Comparison of ENCODE assay signal across 7 cellular contexts in the genomic region with DNA sequence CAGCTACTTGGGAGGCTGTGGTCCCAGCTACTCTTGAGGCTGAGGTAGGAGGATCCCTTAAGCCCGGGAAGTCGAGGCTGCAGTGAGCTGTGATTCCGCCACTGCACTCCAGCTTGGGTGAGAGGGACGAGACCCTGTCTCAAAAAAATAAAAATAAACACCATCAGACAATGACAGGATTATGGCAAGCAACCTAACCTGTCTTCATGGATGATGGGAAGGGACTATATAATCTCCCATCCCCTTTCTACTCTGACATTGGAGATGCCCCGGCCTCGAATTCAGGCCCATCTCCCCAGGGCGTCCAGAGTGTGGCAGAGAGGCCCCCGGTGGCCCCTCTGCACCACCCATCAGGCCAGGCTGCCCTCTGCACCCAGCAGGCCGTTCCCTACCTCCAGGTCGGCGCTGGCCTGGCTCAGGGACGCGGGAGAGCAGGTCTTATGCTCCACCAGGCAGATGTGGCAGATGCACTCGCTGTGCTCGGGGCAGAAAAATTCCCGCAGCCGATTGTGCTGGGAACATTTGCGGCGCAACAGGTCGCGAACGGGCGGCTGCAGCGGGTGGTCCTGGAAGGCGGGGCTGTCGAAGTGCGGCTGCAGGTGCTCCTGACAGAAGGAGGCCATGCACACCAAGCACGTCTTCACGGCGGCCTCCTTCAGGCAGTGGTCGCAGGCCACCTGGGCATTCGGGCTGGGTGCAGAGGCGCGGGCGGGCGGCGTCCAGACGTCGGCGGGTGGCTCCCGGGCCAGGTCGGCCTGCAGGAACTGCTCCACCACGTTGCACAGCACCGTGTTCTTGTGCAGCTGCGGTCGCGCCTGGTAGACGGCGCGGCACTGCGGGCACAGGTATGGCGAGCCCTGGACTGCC. TPM values are rescaled to one million over a fixed set of nuclear protein-coding genes. Genes with fewer than 3 reads are reported as not detected.
DNase-seq lines count a peak whose midpoint lies in the region; ATAC-seq, FAIRE-seq and TF ChIP-seq lines count a peak whose summit lies in the region.

No MANE protein-coding gene starts in this region.

- peak; percentile 47 for ATAC-seq in GM18498 (IDR thresholded peaks at IDR 0.05; ENCODE audit: unreplicated experiment)
- peak; percentile 40 for ATAC-seq in GM21717 (IDR thresholded peaks at IDR 0.05; ENCODE audit: unreplicated experiment)
- ATAC-seq in activated T-cell treated with anti-CD3 and anti-CD28 coated beads, Interleukin-2, amount 50 U/mL, for 72 hours (replicated peaks in 1 of 2), result peak; percentile 32 to 47

- no peak for FAIRE-seq in GM19239 (lab: Jason Lieb, UNC)

- TF ChIP-seq CTCF in cardiac muscle cell (IDR thresholded peaks at IDR 0.05; ENCODE audit: low read depth, low read length) (no peak), prostate gland (IDR thresholded peaks at IDR 0.05) (no peak)

- H3K4me3 Mint-ChIP-seq in activated T-cell treated with anti-CD3 and anti-CD28 coated beads, Interleukin-2, amount 50 U/mL, for 72 hours, result peak overlapping the region; percentile 92 to 93

- no peak for TF ChIP-seq POLR2A in prostate gland (IDR thresholded peaks at IDR 0.05)

- H3K4me1 ChIP-seq in cardiac muscle cell (ENCODE audit: low read depth) (peaks cover 5% of the 10 kb centered on the region), prostate gland (replicated peaks) (peaks cover 5% of the 10 kb centered on the region)

- peak overlapping the region; percentile 86 for H3K4me3 ChIP-seq in Jurkat, Clone E6-1 (ENCODE audit: low read length)
- peak overlapping the region; percentile 73 for H3K4me3 ChIP-seq in cardiac muscle cell
- peak overlapping the region; percentile 55 to 68 for H3K4me3 ChIP-seq in prostate gland

- H3K4me1 Mint-ChIP-seq in activated T-cell treated with anti-CD3 and anti-CD28 coated beads, Interleukin-2, amount 50 U/mL, for 72 hours (ENCODE audit: low read depth), result peaks cover 72% of the 10 kb centered on the region

- H3K36me3 Mint-ChIP-seq in activated T-cell treated with anti-CD3 and anti-CD28 coated beads, Interleukin-2, amount 50 U/mL, for 72 hours (ENCODE audit: insufficient read depth in 2 of 2), result peaks cover 47 to 51% of the 10 kb centered on the region in 2 donors

- H3K27ac ChIP-seq in cardiac muscle cell (no peak overlapping the region), prostate gland (peak overlapping the region; percentile 78 to 87)

- H3K27ac Mint-ChIP-seq in activated T-cell treated with anti-CD3 and anti-CD28 coated beads, Interleukin-2, amount 50 U/mL, for 72 hours, result peak overlapping the region; percentile 95

- H3K27me3 ChIP-seq in cardiac muscle cell (peaks cover 16% of the 10 kb centered on the region), prostate gland (replicated peaks; ENCODE audit: insufficient read depth) (no peaks in the 10 kb centered on the region)

- intact Hi-C loops in prostate gland (cut with DNase I), result loop anchor here (5.0 kb wide), 2 partner anchors 49 to 81 kb away; partner anchors contain the start of genes C17orf67, COIL and DGKE

- H3K36me3 ChIP-seq in cardiac muscle cell (no peaks in the 10 kb centered on the region), prostate gland (no peaks in the 10 kb centered on the region)

- WGBS in prostate gland, result 7% methylated on average over 49 of the region's 52 CpGs

- H3K9me3 ChIP-seq in cardiac muscle cell (ENCODE audit: low read depth) (no peaks in the 10 kb centered on the region), prostate gland (no peaks in the 10 kb centered on the region)

- H3K9me3 Mint-ChIP-seq in activated T-cell treated with anti-CD3 and anti-CD28 coated beads, Interleukin-2, amount 50 U/mL, for 72 hours, result peaks cover 4 to 6% of the 10 kb centered on the region in 2 donors

- DNase-seq in Jurkat, Clone E6-1 (ENCODE audit: low read depth, low spot score), result no peak
- DNase-seq in activated T-cell treated with anti-CD3 and anti-CD28 coated beads, Interleukin-2, amount 50 U/mL, for 72 hours, result no peak
- DNase-seq in cardiac muscle cell (ENCODE audit: low read depth in 1 of 2, low spot score in 1 of 2) (peak; percentile 12 to 24), prostate gland (ENCODE audit: low spot score) (peak; percentile 13), GM19239 (ENCODE audit: insufficient read length, low spot score) (no peak)

- H3K27me3 Mint-ChIP-seq in activated T-cell treated with anti-CD3 and anti-CD28 coated beads, Interleukin-2, amount 50 U/mL, for 72 hours (ENCODE audit: low read depth), result no peaks in the 10 kb centered on the region

RNA-seq across cellular contexts. Expression of gene TRIM25, which starts 0.6 kb away (rescaled TPM):
- 30.2 TPM for polyA plus RNA-seq in Jurkat, Clone E6-1 (2012; ENCODE audit: insufficient read depth, insufficient read length)
- total RNA-seq in activated T-cell treated with anti-CD3 and anti-CD28 coated beads, Interleukin-2, amount 50 U/mL, for 72 hours, result 100 to 1,000 TPM; 197 to 235 TPM
- total RNA-seq in cardiac muscle cell (6.5 and 13.8 TPM in 2 replicates), prostate gland (10 to 100 TPM; 28.7 to 49.0 TPM)
- polyA plus RNA-seq in cardiac muscle cell, result 7.3 and 8.2 TPM in 2 replicates

RNA-seq across cellular contexts. Expression of gene COIL, which starts 47.6 kb away (rescaled TPM):
- polyA plus RNA-seq in Jurkat, Clone E6-1 (2012; ENCODE audit: insufficient read depth, insufficient read length), result 24.6 TPM
- 10 to 100 TPM; 16.6 to 17.9 TPM for total RNA-seq in activated T-cell treated with anti-CD3 and anti-CD28 coated beads, Interleukin-2, amount 50 U/mL, for 72 hours
- total RNA-seq in cardiac muscle cell, result 17.2 and 19.9 TPM in 2 replicates
- 16.3 and 23.3 TPM in 2 replicates for polyA plus RNA-seq in cardiac muscle cell
- 10 to 100 TPM; 14.8 to 22.3 TPM for total RNA-seq in prostate gland

Comparison
In these comparisons a context has a peak if more than half of its experiments do, and no peak if none do; other contexts are left out.
1. DNase-seq: peak in cardiac muscle cell (2 of 2) and prostate gland (single experiment); none in Jurkat, Clone E6-1 (single experiment), activated T-cell treated with anti-CD3 and anti-CD28 coated beads, Interleukin-2, amount 50 U/mL, for 72 hours (0 of 2) and GM19239 (single experiment).
2. Peak in every context shown above with its lines, with median percentiles within 50 percentile points of each other: ATAC-seq and H3K4me3 ChIP-seq.